In the genomic region with DNA sequence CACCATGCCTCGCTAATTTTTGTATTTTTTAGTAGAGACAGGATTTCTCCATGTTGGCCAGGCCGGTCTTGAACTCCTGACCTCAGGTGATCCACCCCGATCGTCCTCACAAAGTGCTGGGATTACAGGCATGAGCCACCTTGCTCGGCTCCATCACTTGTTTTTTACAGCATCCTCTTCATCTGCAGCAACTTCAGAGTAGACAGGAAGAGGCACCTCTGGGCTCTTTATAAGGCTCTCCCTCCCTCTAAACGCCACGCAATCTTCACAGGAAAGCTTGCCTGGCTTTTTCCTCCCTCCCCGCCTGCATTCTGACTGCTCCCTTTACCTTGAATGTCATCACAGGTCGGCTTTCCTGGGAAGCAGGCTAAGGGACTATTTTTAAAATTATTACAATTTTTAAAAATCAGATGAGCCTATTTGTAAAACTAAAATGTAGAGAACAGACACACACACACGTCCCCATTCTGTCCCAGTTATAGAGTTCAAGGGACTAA, we compare ENCODE assay signal across 1 cellular context.
TF ChIP-seq lines count a peak whose summit lies in the region.

No MANE protein-coding gene starts in this region.

TF ChIP-seq in SK-N-SH, 30 proteins besides CTCF, POLR2A, EP300 and RAD21 (continued from another document):
- TF ChIP-seq, protein P1, sequence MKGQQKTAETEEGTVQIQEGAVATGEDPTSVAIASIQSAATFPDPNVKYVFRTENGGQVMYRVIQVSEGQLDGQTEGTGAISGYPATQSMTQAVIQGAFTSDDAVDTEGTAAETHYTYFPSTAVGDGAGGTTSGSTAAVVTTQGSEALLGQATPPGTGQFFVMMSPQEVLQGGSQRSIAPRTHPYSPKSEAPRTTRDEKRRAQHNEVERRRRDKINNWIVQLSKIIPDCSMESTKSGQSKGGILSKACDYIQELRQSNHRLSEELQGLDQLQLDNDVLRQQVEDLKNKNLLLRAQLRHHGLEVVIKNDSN (IDR thresholded peaks at IDR 0.05; ENCODE audit: borderline replicate concordance, low read depth), result no peak
- TF ChIP-seq MEF2A (IDR thresholded peaks at IDR 0.05; ENCODE audit: borderline replicate concordance, low read depth) (no peak), FOSL2 (IDR thresholded peaks at IDR 0.05; ENCODE audit: borderline replicate concordance, low read depth) (no peak)
